ENCODE assay signal across 24 cellular contexts in genomic region chr10:4984223-4984622, GRCh38. TPM values are rescaled to one million over a fixed set of nuclear protein-coding genes. Genes with fewer than 3 reads are reported as not detected.
DNase-seq lines count a peak whose midpoint lies in the region; ATAC-seq and TF ChIP-seq lines count a peak whose summit lies in the region.
"Had no signal": no experiment of that assay in that cellular context is flagged by ENCODE, and none has a peak within 500 bp of the region (broad histone marks: within the 10 kb centered on the region; RNA-seq: fewer than 3 reads in every experiment).

No MANE protein-coding gene starts in this region.

- peaks cover 0 to 17% (median under 1%) of the 10 kb centered on the region in 4 donors for H3K36me3 ChIP-seq in right lobe of liver
- H3K36me3 ChIP-seq: BE2C had no signal

- H3K9me3 Mint-ChIP-seq in chondrocyte (ENCODE audit: low read depth): no peaks in the 10 kb centered on the region
- H3K9me3 Mint-ChIP-seq in stimulated activated effector memory CD8-positive, alpha-beta T cell treated with anti-CD3 and anti-CD28 coated beads, Interleukin-12 subunit alpha, Interleukin-12 subunit beta, amount 100 ng/mL, for 72 hours: no peaks in the 10 kb centered on the region
- H3K9me3 Mint-ChIP-seq: CD14-positive monocyte had no signal

- H3K27me3 ChIP-seq in right lobe of liver: no peaks in the 10 kb centered on the region
- H3K27me3 ChIP-seq: BE2C had no signal

- intact Hi-C loops in right lobe of liver (cut with DNase I): no loop called here

- ATAC-seq in right lobe of liver (peak in 1 of 4 donors; percentile 4), HG03439 (IDR thresholded peaks at IDR 0.05; ENCODE audit: unreplicated experiment) (no peak)
- ATAC-seq in stimulated activated effector memory CD8-positive, alpha-beta T cell treated with anti-CD3 and anti-CD28 coated beads, Interleukin-12 subunit alpha, Interleukin-12 subunit beta, amount 100 ng/mL, for 72 hours: peak; percentile 24
- ATAC-seq: PC-3 had no signal

- no peaks in the 10 kb centered on the region for H3K9me3 ChIP-seq in right lobe of liver
- H3K9me3 ChIP-seq: BE2C had no signal

- no peak overlapping the region for H3K4me3 ChIP-seq in right lobe of liver
- H3K4me3 ChIP-seq: GM23248 had no signal

- TF ChIP-seq POLR2A in right lobe of liver (IDR thresholded peaks at IDR 0.05): no peak

- 90% methylated on average over 2 of the region's 10 CpGs for WGBS in right lobe of liver (ENCODE audit: insufficient coverage, low coverage, low lambda C conversion rate, missing lambda C conversion rate)

- no peaks in the 10 kb centered on the region for H3K4me1 ChIP-seq in right lobe of liver
- H3K4me1 ChIP-seq: BE2C had no signal

- H3K4me3 Mint-ChIP-seq in chondrocyte (ENCODE audit: unreplicated experiment): no peak overlapping the region
- H3K4me3 Mint-ChIP-seq in stimulated activated effector memory CD8-positive, alpha-beta T cell treated with anti-CD3 and anti-CD28 coated beads, Interleukin-12 subunit alpha, Interleukin-12 subunit beta, amount 100 ng/mL, for 72 hours: no peak overlapping the region
- H3K4me3 Mint-ChIP-seq: CD14-positive monocyte; CD8-positive, alpha-beta memory T cell had no signal

- H3K27me3 Mint-ChIP-seq in chondrocyte (ENCODE audit: low read depth): peaks cover 2% of the 10 kb centered on the region

- no peak overlapping the region for H3K27ac Mint-ChIP-seq in chondrocyte (ENCODE audit: unreplicated experiment)
- H3K27ac Mint-ChIP-seq in stimulated activated effector memory CD8-positive, alpha-beta T cell treated with anti-CD3 and anti-CD28 coated beads, Interleukin-12 subunit alpha, Interleukin-12 subunit beta, amount 100 ng/mL, for 72 hours: no peak overlapping the region
- H3K27ac Mint-ChIP-seq: CD14-positive monocyte; CD8-positive, alpha-beta memory T cell had no signal

- DNase-seq in Caki2 (ENCODE audit: low read depth) (peak; percentile 68), chondrocyte (ENCODE audit: low spot score) (peak; percentile 50), right lobe of liver (peak in 2 of 3 donors; percentile 15 to 44), GF-D8 (lab: John Stamatoyannopoulos, UW) (no peak), hippocampal formation (lab: John Stamatoyannopoulos, UW) (no peak)
- DNase-seq in stimulated activated effector memory CD8-positive, alpha-beta T cell treated with anti-CD3 and anti-CD28 coated beads, Interleukin-12 subunit alpha, Interleukin-12 subunit beta, amount 100 ng/mL, for 72 hours (ENCODE audit: low spot score in 2 of 2): no peak
- DNase-seq: BE2C; Calu3; CD8-positive, alpha-beta memory T cell; DMS153; H7; KBM-7; MV-4-11; NCI-H1105; NCI-H1436 treated with DMSO at 0.1 percent for 48 hours; NCI-H187 treated with DMSO at 0.1 percent for 48 hours; NCI-H2171 treated with DMSO at 0.1 percent for 48 hours; NCI-H345; NCI-H524; NCI-H774; PC-3 had no signal

- in situ Hi-C loops in Caki2 (cut with HindIII; ENCODE audit: low pct_unique_long_range_greater_than_20kb, low sequenced_read_pairs): no loop called here

- peaks cover 26% of the 10 kb centered on the region for H3K4me1 Mint-ChIP-seq in chondrocyte (ENCODE audit: low read depth)
- no peaks in the 10 kb centered on the region for H3K4me1 Mint-ChIP-seq in stimulated activated effector memory CD8-positive, alpha-beta T cell treated with anti-CD3 and anti-CD28 coated beads, Interleukin-12 subunit alpha, Interleukin-12 subunit beta, amount 100 ng/mL, for 72 hours
- H3K4me1 Mint-ChIP-seq: CD8-positive, alpha-beta memory T cell had no signal

- no peaks in the 10 kb centered on the region for H3K36me3 Mint-ChIP-seq in chondrocyte (ENCODE audit: low read depth)
- H3K36me3 Mint-ChIP-seq in stimulated activated effector memory CD8-positive, alpha-beta T cell treated with anti-CD3 and anti-CD28 coated beads, Interleukin-12 subunit alpha, Interleukin-12 subunit beta, amount 100 ng/mL, for 72 hours: no peaks in the 10 kb centered on the region
- H3K36me3 Mint-ChIP-seq: CD14-positive monocyte; CD8-positive, alpha-beta memory T cell had no signal

- H3K27ac ChIP-seq in right lobe of liver: peak overlapping the region in 1 of 3 donors; percentile 60
- H3K27ac ChIP-seq: GM23248 had no signal

- no peak for TF ChIP-seq CTCF in chondrocyte (IDR thresholded peaks at IDR 0.05)
- TF ChIP-seq CTCF in right lobe of liver (IDR thresholded peaks at IDR 0.05): no peak

RNA-seq across cellular contexts. Expression of gene AKR1C2, which starts 19.4 kb away (rescaled TPM):
- total RNA-seq in Caki2 (2014; rRNA removed; shearing (Covaris generic); ENCODE audit: low replicate concordance): 1,417 and 1,499 TPM in 2 replicates
- 0.22 to 0.44 TPM (median 0.26 TPM) in 3 replicates for total RNA-seq in chondrocyte
- 1,000 to 10,000 TPM in 2 of 6 experiments, 100 to 1,000 TPM in 4; 203 to 2,018 (median 421) TPM for total RNA-seq in right lobe of liver
- total RNA-seq: CD8-positive, alpha-beta memory T cell; H7 had no signal

RNA-seq across cellular contexts. Expression of gene AKR1C1, which starts 21.0 kb away (rescaled TPM):
- total RNA-seq in Caki2 (2014; rRNA removed; shearing (Covaris generic); ENCODE audit: low replicate concordance): 6,987 and 7,564 TPM in 2 replicates
- 1.3 to 1.8 TPM (median 1.7 TPM) in 3 replicates for total RNA-seq in chondrocyte
- 1,000 to 10,000 TPM in 1 of 6 experiments, 100 to 1,000 TPM in 5; 347 to 1,090 (median 533) TPM for total RNA-seq in right lobe of liver

Comparison
In these comparisons a context has a peak if more than half of its experiments do, and no peak if none do; other contexts are left out.
1. DNase-seq: peak in Caki2 (single experiment), chondrocyte (single experiment) and right lobe of liver (2 of 3); none in stimulated activated effector memory CD8-positive, alpha-beta T cell treated with anti-CD3 and anti-CD28 coated beads, Interleukin-12 subunit alpha, Interleukin-12 subunit beta, amount 100 ng/mL, for 72 hours (0 of 2), GF-D8 (single experiment) and hippocampal formation (0 of 2).
2. RNA of gene AKR1C2, which starts 19.4 kb away (total RNA-seq): 1,417 to 1,499 TPM in Caki2 and 203 to 2,018 TPM in right lobe of liver; 0.22 to 0.44 TPM in chondrocyte; every median in the first group is over 100 times any median in the second.
3. RNA of gene AKR1C1, which starts 21.0 kb away (total RNA-seq): 6,987 to 7,564 TPM in Caki2 and 347 to 1,090 TPM in right lobe of liver; 1.3 to 1.8 TPM in chondrocyte; every median in the first group is over 100 times any median in the second.